In the genomic region with DNA sequence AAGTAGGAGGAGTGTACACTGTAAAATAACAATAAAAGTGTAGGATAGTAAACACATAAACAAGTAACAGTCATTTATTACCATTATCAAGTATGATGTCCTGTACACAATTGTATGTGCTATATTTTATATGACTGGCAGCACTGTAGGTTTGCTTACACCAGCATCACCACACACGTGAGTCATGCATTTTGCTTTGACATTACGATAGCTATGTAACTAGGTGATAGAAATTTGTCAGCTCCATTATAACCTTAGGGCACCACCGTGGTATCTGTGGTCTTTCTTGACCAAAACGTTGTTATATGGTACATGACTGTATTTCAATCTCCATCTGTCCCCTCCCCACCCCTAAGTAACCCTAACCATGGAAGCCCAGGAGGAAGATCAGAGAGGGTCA, we compare ENCODE assay signal across 7 cellular contexts. TPM values are rescaled to one million over a fixed set of nuclear protein-coding genes. Genes with fewer than 3 reads are reported as not detected.
DNase-seq lines count a peak whose midpoint lies in the region; ATAC-seq and TF ChIP-seq lines count a peak whose summit lies in the region.

No MANE protein-coding gene starts in this region.

- peak overlapping the region; percentile 94 for H3K4me3 Mint-ChIP-seq in T-helper 17 cell

- CTCF ChIA-PET in HCT116 (lab: Charles Lee) = interaction anchor here (1.0 kb wide), 1 partner anchor 23 kb away, joined by 5 read pairs; no protein-coding TSS in a partner anchor

- H3K27ac ChIP-seq in HCT116 (ENCODE audit: low read depth, low read length) = no peak overlapping the region

- peak overlapping the region; percentile 74 for H3K9ac ChIP-seq in HCT116 (ENCODE audit: low read length)

- BruUV-seq in HCT116 (replicated peaks; lab: Mats Ljungman, UMichigan) = TSS peak; percentile 72

- H3K79me2 ChIP-seq in HCT116 (ENCODE audit: insufficient read depth, low read length) = no peaks in the 10 kb centered on the region; the same call in 1 of the 2 replicates

- H4K20me1 ChIP-seq in HCT116 (ENCODE audit: insufficient read depth) = no peaks in the 10 kb centered on the region

- RAD21 ChIA-PET in HCT116 (lab: Charles Lee; ENCODE audit: low non-redundant PET in 1 of 2, low total read pairs in 2 of 2, uncharacterized antibody in 2 of 2, unreplicated experiment in 2 of 2) = no interaction called here

- no peak for DNase-seq in HCT116 (ENCODE audit: low read depth, low spot score)
- no peak for DNase-seq in T-helper 17 cell
- DNase-seq in fibroblast of pulmonary artery (ENCODE audit: low read depth) = no peak
- DNase-seq in stimulated activated CD8-positive, alpha-beta memory T cell treated with anti-CD3 and anti-CD28 coated beads, Interleukin-4, amount 100 ng/mL, for 48 hours = peak; percentile 38
- DNase-seq in GM20000 (ENCODE audit: low spot score) = no peak

- H3K27me3 ChIP-seq in HCT116 (ENCODE audit: insufficient read depth, low read length) = no peaks in the 10 kb centered on the region

- peaks cover 2% of the 10 kb centered on the region for H3K36me3 Mint-ChIP-seq in T-helper 17 cell (ENCODE audit: low read depth)

- H3K4me3 ChIP-seq in HCT116 (replicated peaks in 1 of 2; ENCODE audit: low read depth in 1 of 2, low read length in 2 of 2) = peak overlapping the region; percentile 73 to 74
- peak overlapping the region; percentile 90 for H3K4me3 ChIP-seq in fibroblast of pulmonary artery (replicated peaks; ENCODE audit: low read depth, low read length)

- H2AFZ ChIP-seq in HCT116 (ENCODE audit: low read depth, low read length, poor library complexity, severe bottlenecking) = no peak overlapping the region

- peak overlapping the region; percentile 90 for H3K27ac Mint-ChIP-seq in T-helper 17 cell

- POLR2A ChIA-PET in HCT116 (lab: Charles Lee) = no interaction called here

- H3K27me3 Mint-ChIP-seq in T-helper 17 cell = peaks cover 21% of the 10 kb centered on the region

- ATAC-seq in HCT116 (no peak), T-helper 17 cell (no peak), HG02763 (IDR thresholded peaks at IDR 0.05; ENCODE audit: unreplicated experiment) (no peak), GM19397 (IDR thresholded peaks at IDR 0.05; ENCODE audit: unreplicated experiment) (no peak)

- peak overlapping the region; percentile 83 for H3K4me2 ChIP-seq in HCT116 (ENCODE audit: low read length)

- TF ChIP-seq RAD21 in HCT116 (IDR thresholded peaks at IDR 0.05; ENCODE audit: low read depth) = no peak

- H3K36me3 ChIP-seq in HCT116 (ENCODE audit: control insufficient read depth in 1 of 2, insufficient read depth in 2 of 2, low read length in 2 of 2) = no peaks in the 10 kb centered on the region

- H3K4me1 ChIP-seq in HCT116 (ENCODE audit: control insufficient read depth in 1 of 2, insufficient read depth in 2 of 2, low read length in 2 of 2) = peaks cover 6 to 24% of the 10 kb centered on the region in 2 experiments; a peak in 3 of 4 replicates

- no peak for TF ChIP-seq CTCF in HCT116 (IDR thresholded peaks at IDR 0.05 in 2 of 3, conservative IDR thresholded peaks at IDR 0.05 in 1 of 3; ENCODE audit: borderline replicate concordance in 1 of 3, insufficient read depth in 1 of 3, low read depth in 2 of 3, low read length in 2 of 3)
- no peak for TF ChIP-seq CTCF in fibroblast of pulmonary artery (IDR thresholded peaks at IDR 0.05; ENCODE audit: low read length, missing control alignments)
- no peak for TF ChIP-seq CTCF in GM20000 (IDR thresholded peaks at IDR 0.05; ENCODE audit: extremely low read depth, missing control alignments)

- H3K9me2 ChIP-seq in HCT116 (ENCODE audit: insufficient read depth) = no peaks in the 10 kb centered on the region

- intact Hi-C loops in HCT116 (cut with micrococcal nuclease) = no loop called here

- no peak for TF ChIP-seq POLR2A in HCT116 (IDR thresholded peaks at IDR 0.05; ENCODE audit: borderline replicate concordance, extremely low read depth, insufficient read depth, insufficient read length)

- peaks cover 6% of the 10 kb centered on the region for H3K4me1 Mint-ChIP-seq in T-helper 17 cell

- H3K9me3 ChIP-seq in HCT116 (ENCODE audit: control insufficient read depth in 1 of 2, insufficient read depth in 1 of 2, low read depth in 1 of 2, low read length in 2 of 2) (no peaks in the 10 kb centered on the region), T-helper 17 cell (ENCODE audit: control insufficient read depth, low read length, poor library complexity, severe bottlenecking) (no peaks in the 10 kb centered on the region)

TF ChIP-seq in HCT116, 20 proteins besides CTCF, POLR2A, EP300 and RAD21:
- TF ChIP-seq CBX3 (IDR thresholded peaks at IDR 0.05; ENCODE audit: low read depth) (no peak), SIN3A (IDR thresholded peaks at IDR 0.05; ENCODE audit: low read depth) (no peak), JUND (IDR thresholded peaks at IDR 0.05) (no peak)
TF ChIP-seq in HCT116: peak in this region for 0.

RNA-seq across cellular contexts. Expression of gene DNAL4, which starts 1.1 kb away (rescaled TPM):
- total RNA-seq in HCT116 (2021; ENCODE audit: unreplicated experiment) = 18.3 TPM
- 20.9 and 25.1 TPM in 2 replicates for polyA plus RNA-seq in HCT116 (2012)
- 1 to 10 TPM; 5.1 to 7.2 TPM for total RNA-seq in T-helper 17 cell

RNA-seq across cellular contexts. Expression of gene SUN2, which starts 37.0 kb away (rescaled TPM):
- total RNA-seq in HCT116 (2021; ENCODE audit: unreplicated experiment) (71.6 TPM), T-helper 17 cell (100 to 1,000 TPM; 426 to 485 TPM)
- polyA plus RNA-seq in HCT116 (2012) = 68.6 and 68.8 TPM in 2 replicates

RNA-seq across cellular contexts. Expression of gene NPTXR, which starts 51.0 kb away (rescaled TPM):
- total RNA-seq in HCT116 (2021; ENCODE audit: unreplicated experiment) (12.8 TPM), T-helper 17 cell (1 to 10 TPM; 2.5 to 2.6 TPM)
- polyA plus RNA-seq in HCT116 (2012) = 13.3 and 13.4 TPM in 2 replicates
